Comparison of ENCODE assay signal across 8 cellular contexts in genomic region chr1:220272047-220272840, GRCh38. TPM values are rescaled to one million over a fixed set of nuclear protein-coding genes. Genes with fewer than 3 reads are reported as not detected.
DNase-seq lines count a peak whose midpoint lies in the region; ATAC-seq, FAIRE-seq and TF ChIP-seq lines count a peak whose summit lies in the region.

A gene with protein sequence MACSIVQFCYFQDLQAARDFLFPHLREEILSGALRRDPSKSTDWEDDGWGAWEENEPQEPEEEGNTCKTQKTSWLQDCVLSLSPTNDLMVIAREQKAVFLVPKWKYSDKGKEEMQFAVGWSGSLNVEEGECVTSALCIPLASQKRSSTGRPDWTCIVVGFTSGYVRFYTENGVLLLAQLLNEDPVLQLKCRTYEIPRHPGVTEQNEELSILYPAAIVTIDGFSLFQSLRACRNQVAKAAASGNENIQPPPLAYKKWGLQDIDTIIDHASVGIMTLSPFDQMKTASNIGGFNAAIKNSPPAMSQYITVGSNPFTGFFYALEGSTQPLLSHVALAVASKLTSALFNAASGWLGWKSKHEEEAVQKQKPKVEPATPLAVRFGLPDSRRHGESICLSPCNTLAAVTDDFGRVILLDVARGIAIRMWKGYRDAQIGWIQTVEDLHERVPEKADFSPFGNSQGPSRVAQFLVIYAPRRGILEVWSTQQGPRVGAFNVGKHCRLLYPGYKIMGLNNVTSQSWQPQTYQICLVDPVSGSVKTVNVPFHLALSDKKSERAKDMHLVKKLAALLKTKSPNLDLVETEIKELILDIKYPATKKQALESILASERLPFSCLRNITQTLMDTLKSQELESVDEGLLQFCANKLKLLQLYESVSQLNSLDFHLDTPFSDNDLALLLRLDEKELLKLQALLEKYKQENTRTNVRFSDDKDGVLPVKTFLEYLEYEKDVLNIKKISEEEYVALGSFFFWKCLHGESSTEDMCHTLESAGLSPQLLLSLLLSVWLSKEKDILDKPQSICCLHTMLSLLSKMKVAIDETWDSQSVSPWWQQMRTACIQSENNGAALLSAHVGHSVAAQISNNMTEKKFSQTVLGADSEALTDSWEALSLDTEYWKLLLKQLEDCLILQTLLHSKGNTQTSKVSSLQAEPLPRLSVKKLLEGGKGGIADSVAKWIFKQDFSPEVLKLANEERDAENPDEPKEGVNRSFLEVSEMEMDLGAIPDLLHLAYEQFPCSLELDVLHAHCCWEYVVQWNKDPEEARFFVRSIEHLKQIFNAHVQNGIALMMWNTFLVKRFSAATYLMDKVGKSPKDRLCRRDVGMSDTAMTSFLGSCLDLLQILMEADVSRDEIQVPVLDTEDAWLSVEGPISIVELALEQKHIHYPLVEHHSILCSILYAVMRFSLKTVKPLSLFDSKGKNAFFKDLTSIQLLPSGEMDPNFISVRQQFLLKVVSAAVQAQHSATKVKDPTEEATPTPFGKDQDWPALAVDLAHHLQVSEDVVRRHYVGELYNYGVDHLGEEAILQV (N-terminal part only) (minus strand): TSS chr1:220272453. CDS start chr1:220272337, 116 bp downstream.

- H3K27me3 Mint-ChIP-seq in activated T-helper 17 cell treated with anti-CD3 and anti-CD28 coated beads, Interleukin-2, amount 50 U/mL, for 72 hours = peaks cover 4% of the 10 kb centered on the region
- H3K27me3 Mint-ChIP-seq in nephron progenitor cell (ENCODE audit: low read depth, poor library complexity) = peaks cover 9% of the 10 kb centered on the region
- no peaks in the 10 kb centered on the region for H3K27me3 Mint-ChIP-seq in stimulated activated naive CD8-positive, alpha-beta T cell treated with anti-CD3 and anti-CD28 coated beads, Interleukin-15, amount 100 ng/mL, for 72 hours

- no peak within 1 kb of the TSS for H3K27ac Mint-ChIP-seq in activated T-helper 17 cell treated with anti-CD3 and anti-CD28 coated beads, Interleukin-2, amount 50 U/mL, for 72 hours
- no peak within 1 kb of the TSS for H3K27ac Mint-ChIP-seq in nephron progenitor cell
- H3K27ac Mint-ChIP-seq in stimulated activated naive CD8-positive, alpha-beta T cell treated with anti-CD3 and anti-CD28 coated beads, Interleukin-15, amount 100 ng/mL, for 72 hours = peak within 1 kb of the TSS in 1 of 2 donors; percentile 78

- H3K27ac ChIP-seq in RWPE1 = peak within 1 kb of the TSS; percentile 83

- POLR2A ChIA-PET in RWPE1 (lab: Yijun Ruan, JAX; ENCODE audit: low non-redundant PET) = interaction anchor here (0.6 to 1.3 kb wide), 4 partner anchors 12 to 514 kb away, joined by 3 to 4 read pairs (median 4); partner anchors contain the start of gene MTARC1

- peak; percentile 52 for FAIRE-seq in H54 (lab: Jason Lieb, UNC)

- TF ChIP-seq POLR2A in H54 (IDR thresholded peaks at IDR 0.05; ENCODE audit: low read depth, low read length) = peak; percentile 86

- ATAC-seq in activated T-helper 17 cell treated with anti-CD3 and anti-CD28 coated beads, Interleukin-2, amount 50 U/mL, for 72 hours (replicated peaks) = peak; percentile 97
- peak; percentile 97 for ATAC-seq in stimulated activated naive CD8-positive, alpha-beta T cell treated with anti-CD3 and anti-CD28 coated beads, Interleukin-15, amount 100 ng/mL, for 72 hours

- H3K4me3 ChIP-seq in fibroblast of the aortic adventitia (ENCODE audit: low read depth, low read length) = peak within 1 kb of the TSS; percentile 99

- peak; percentile 96 for DNase-seq in ELF-1 (ENCODE audit: low read depth, low spot score)
- peak; percentile 89 for DNase-seq in H54 (ENCODE audit: insufficient read length, low spot score)
- DNase-seq in LoVo (ENCODE audit: low spot score) = peak; percentile 97
- DNase-seq in RWPE1 (ENCODE audit: low spot score) = peak; percentile 100
- DNase-seq in fibroblast of the aortic adventitia (ENCODE audit: low read depth) = peak; percentile 92
- peak; percentile 92 for DNase-seq in nephron progenitor cell
- peak; percentile 97 for DNase-seq in stimulated activated naive CD8-positive, alpha-beta T cell treated with anti-CD3 and anti-CD28 coated beads, Interleukin-15, amount 100 ng/mL, for 72 hours

- H3K4me1 Mint-ChIP-seq in activated T-helper 17 cell treated with anti-CD3 and anti-CD28 coated beads, Interleukin-2, amount 50 U/mL, for 72 hours = peaks cover 9% of the 10 kb centered on the region
- peaks cover 10% of the 10 kb centered on the region for H3K4me1 Mint-ChIP-seq in nephron progenitor cell
- H3K4me1 Mint-ChIP-seq in stimulated activated naive CD8-positive, alpha-beta T cell treated with anti-CD3 and anti-CD28 coated beads, Interleukin-15, amount 100 ng/mL, for 72 hours = peaks cover 13% of the 10 kb centered on the region

- no peaks in the 10 kb centered on the region for H3K36me3 Mint-ChIP-seq in activated T-helper 17 cell treated with anti-CD3 and anti-CD28 coated beads, Interleukin-2, amount 50 U/mL, for 72 hours (ENCODE audit: low read depth)
- H3K36me3 Mint-ChIP-seq in nephron progenitor cell (ENCODE audit: low read depth) = no peaks in the 10 kb centered on the region

- TF ChIP-seq CTCF in RWPE1 (conservative IDR thresholded peaks at IDR 0.05; ENCODE audit: low read depth) (no peak), fibroblast of the aortic adventitia (IDR thresholded peaks at IDR 0.05; ENCODE audit: insufficient read depth, low read length) (no peak), nephron progenitor cell (IDR thresholded peaks at IDR 0.05) (no peak)

- CTCF ChIA-PET in RWPE1 (lab: Yijun Ruan, JAX) = interaction anchor here (0.6 to 1.0 kb wide), 5 partner anchors 21 to 553 kb away, joined by 3 to 7 read pairs (median 4); no protein-coding TSS in a partner anchor

- no peaks in the 10 kb centered on the region for H3K9me3 Mint-ChIP-seq in activated T-helper 17 cell treated with anti-CD3 and anti-CD28 coated beads, Interleukin-2, amount 50 U/mL, for 72 hours
- H3K9me3 Mint-ChIP-seq in nephron progenitor cell = peaks cover 14% of the 10 kb centered on the region
- no peaks in the 10 kb centered on the region for H3K9me3 Mint-ChIP-seq in stimulated activated naive CD8-positive, alpha-beta T cell treated with anti-CD3 and anti-CD28 coated beads, Interleukin-15, amount 100 ng/mL, for 72 hours

- no peak within 1 kb of the TSS for H3K4me3 Mint-ChIP-seq in activated T-helper 17 cell treated with anti-CD3 and anti-CD28 coated beads, Interleukin-2, amount 50 U/mL, for 72 hours
- no peak within 1 kb of the TSS for H3K4me3 Mint-ChIP-seq in nephron progenitor cell
- no peak within 1 kb of the TSS for H3K4me3 Mint-ChIP-seq in stimulated activated naive CD8-positive, alpha-beta T cell treated with anti-CD3 and anti-CD28 coated beads, Interleukin-15, amount 100 ng/mL, for 72 hours

RNA-seq across cellular contexts. Expression of the gene that starts here (rescaled TPM):
- 10 to 100 TPM; 50.1 to 50.5 TPM for total RNA-seq in activated T-helper 17 cell treated with anti-CD3 and anti-CD28 coated beads, Interleukin-2, amount 50 U/mL, for 72 hours
- 32.4 and 39.7 TPM in 2 replicates for total RNA-seq in fibroblast of the aortic adventitia (ENCODE audit: low replicate concordance)

Comparison
In these comparisons a context has a peak if more than half of its experiments do, and no peak if none do; other contexts are left out.
1. Peak in every context shown above with its lines: DNase-seq, ATAC-seq, H3K4me3 ChIP-seq and H3K27ac ChIP-seq.